ENCODE assay signal across 10 cellular contexts in genomic region chr15:49832421-49832980, GRCh38.
DNase-seq lines count a peak whose midpoint lies in the region; ATAC-seq and TF ChIP-seq lines count a peak whose summit lies in the region.
"Had no signal": no experiment of that assay in that cellular context is flagged by ENCODE, and none has a peak within 500 bp of the region (broad histone marks: within the 10 kb centered on the region; RNA-seq: fewer than 3 reads in every experiment).

No MANE protein-coding gene starts in this region.

- CTCF ChIA-PET in activated CD8-positive, alpha-beta memory T cell treated with anti-CD3 and anti-CD28 coated beads, Interleukin-2, amount 10 ng/mL, durations not matched to agents 7 days and 5 days (lab: Charles Lee) = interaction anchor here (0.6 kb wide), 1 partner anchor 1018 kb away, joined by 3 read pairs; no protein-coding TSS in a partner anchor

- H3K4me3 Mint-ChIP-seq in osteocyte (ENCODE audit: unreplicated experiment) = no peak overlapping the region
- no peak overlapping the region for H3K4me3 Mint-ChIP-seq in activated CD8-positive, alpha-beta memory T cell treated with anti-CD3 and anti-CD28 coated beads, Interleukin-2, amount 10 ng/mL, durations not matched to agents 7 days and 5 days

- H3K9me3 Mint-ChIP-seq in osteocyte (ENCODE audit: unreplicated experiment) = peaks cover 4% of the 10 kb centered on the region
- no peaks in the 10 kb centered on the region for H3K9me3 Mint-ChIP-seq in activated CD8-positive, alpha-beta memory T cell treated with anti-CD3 and anti-CD28 coated beads, Interleukin-2, amount 10 ng/mL, durations not matched to agents 7 days and 5 days (ENCODE audit: low read depth)

- no peaks in the 10 kb centered on the region for H3K27me3 Mint-ChIP-seq in osteocyte (ENCODE audit: unreplicated experiment)
- no peaks in the 10 kb centered on the region for H3K27me3 Mint-ChIP-seq in activated CD8-positive, alpha-beta memory T cell treated with anti-CD3 and anti-CD28 coated beads, Interleukin-2, amount 10 ng/mL, durations not matched to agents 7 days and 5 days

- no peaks in the 10 kb centered on the region for H3K36me3 Mint-ChIP-seq in osteocyte (ENCODE audit: unreplicated experiment)
- H3K36me3 Mint-ChIP-seq in activated CD8-positive, alpha-beta memory T cell treated with anti-CD3 and anti-CD28 coated beads, Interleukin-2, amount 10 ng/mL, durations not matched to agents 7 days and 5 days = peaks cover 2% of the 10 kb centered on the region

- no peak overlapping the region for H3K27ac Mint-ChIP-seq in osteocyte (ENCODE audit: unreplicated experiment)
- no peak overlapping the region for H3K27ac Mint-ChIP-seq in activated CD8-positive, alpha-beta memory T cell treated with anti-CD3 and anti-CD28 coated beads, Interleukin-2, amount 10 ng/mL, durations not matched to agents 7 days and 5 days

- TF ChIP-seq CTCF in epithelial cell of esophagus (IDR thresholded peaks at IDR 0.05; ENCODE audit: insufficient read depth, low read depth, low read length, missing control alignments) = peak; percentile 58
- TF ChIP-seq CTCF in osteocyte (IDR thresholded peaks at IDR 0.05) = peak; percentile 20

- DNase-seq in DMS 273 (lab: John Stamatoyannopoulos, UW; ENCODE audit: unreplicated experiment) (peak; percentile 31), DMS 273 treated with DMSO at 0.1 percent for 48 hours (lab: John Stamatoyannopoulos, UW) (no peak), NCI-H526 treated with DMSO at 0.1 percent for 48 hours (lab: John Stamatoyannopoulos, UW) (peak; percentile 28), epithelial cell of esophagus (ENCODE audit: low read depth) (peak; percentile 47), osteocyte (ENCODE audit: extremely low spot score, unreplicated experiment) (no peak), NCI-H1105 treated with DMSO at 0.1 percent for 48 hours (lab: John Stamatoyannopoulos, UW) (no peak)
- DNase-seq in activated CD8-positive, alpha-beta memory T cell treated with anti-CD3 and anti-CD28 coated beads, Interleukin-2, amount 10 ng/mL, durations not matched to agents 7 days and 5 days = no peak
- no peak for DNase-seq in activated CD8-positive, alpha-beta memory T cell treated with anti-CD3 and anti-CD28 coated beads for 24 hours
- DNase-seq: 8988T, NCI-H1417 treated with DMSO at 0.1 percent for 48 hours had no signal

- H3K4me1 Mint-ChIP-seq in osteocyte (ENCODE audit: unreplicated experiment) = peaks cover 16% of the 10 kb centered on the region
- no peaks in the 10 kb centered on the region for H3K4me1 Mint-ChIP-seq in activated CD8-positive, alpha-beta memory T cell treated with anti-CD3 and anti-CD28 coated beads, Interleukin-2, amount 10 ng/mL, durations not matched to agents 7 days and 5 days

- H3K4me3 ChIP-seq in epithelial cell of esophagus (ENCODE audit: low read length) = no peak overlapping the region

- ATAC-seq in activated CD8-positive, alpha-beta memory T cell treated with anti-CD3 and anti-CD28 coated beads, Interleukin-2, amount 10 ng/mL, durations not matched to agents 7 days and 5 days = no peak

Comparison
In these comparisons a context has a peak if more than half of its experiments do, and no peak if none do; other contexts are left out.
1. DNase-seq: peak in DMS 273 (single experiment), NCI-H526 treated with DMSO at 0.1 percent for 48 hours (single experiment) and epithelial cell of esophagus (single experiment); none in DMS 273 treated with DMSO at 0.1 percent for 48 hours (single experiment), osteocyte (single experiment), activated CD8-positive, alpha-beta memory T cell treated with anti-CD3 and anti-CD28 coated beads, Interleukin-2, amount 10 ng/mL, durations not matched to agents 7 days and 5 days (single experiment), NCI-H1105 treated with DMSO at 0.1 percent for 48 hours (single experiment) and activated CD8-positive, alpha-beta memory T cell treated with anti-CD3 and anti-CD28 coated beads for 24 hours (single experiment).